Comparison of ENCODE assay signal across 9 cellular contexts in the genomic region with DNA sequence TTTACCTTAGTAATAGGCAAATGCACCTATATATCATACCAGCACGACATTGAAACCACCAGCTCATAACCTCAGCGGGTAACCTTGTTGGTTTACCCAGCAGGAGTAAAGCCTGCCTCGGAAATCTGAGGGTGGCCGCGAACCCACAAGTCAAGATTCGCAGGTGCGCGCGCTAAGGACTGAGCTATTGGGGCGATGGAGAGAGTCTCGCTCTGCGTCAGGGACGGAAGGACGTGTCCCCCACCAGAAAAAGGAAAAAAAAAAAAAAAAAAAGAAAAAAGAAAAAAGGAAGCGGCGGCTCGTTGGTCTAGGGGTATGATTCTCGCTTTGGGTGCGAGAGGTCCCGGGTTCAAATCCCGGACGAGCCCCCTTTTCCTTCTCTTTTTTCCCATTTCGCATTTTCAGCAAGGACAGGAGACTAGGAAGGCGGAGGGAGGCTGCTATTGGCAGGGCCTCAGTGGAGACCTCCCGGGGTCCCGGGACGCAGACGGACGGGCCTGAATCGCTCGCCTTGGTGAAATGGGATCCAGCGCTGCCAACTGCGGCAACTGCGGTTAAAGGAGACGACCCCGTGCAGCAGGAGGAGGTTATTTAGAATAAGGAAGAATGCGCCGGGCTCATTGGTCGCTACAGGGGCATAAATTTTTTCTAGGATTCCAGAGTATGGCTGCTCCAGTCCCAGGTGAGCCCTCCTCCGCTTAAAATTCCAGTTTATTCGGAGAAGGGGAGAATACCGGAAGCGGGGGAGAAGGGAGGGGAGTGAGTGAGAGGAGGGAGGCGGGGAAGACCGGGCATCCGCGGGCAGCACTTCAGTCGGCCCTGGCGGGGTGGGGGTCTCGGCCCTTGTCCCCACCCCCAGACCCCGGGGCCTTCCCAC. TPM values are rescaled to one million over a fixed set of nuclear protein-coding genes. Genes with fewer than 3 reads are reported as not detected.
A peak's percentile ranks its signal among the peaks of the same experiment; 100 is the strongest.
DNase-seq lines count a peak whose midpoint lies in the region; ATAC-seq and TF ChIP-seq lines count a peak whose summit lies in the region.
"Had no signal": no experiment of that assay in that cellular context is flagged by ENCODE, and none has a peak within 500 bp of the region (broad histone marks: within the 10 kb centered on the region; RNA-seq: fewer than 3 reads in every experiment).

TSS of gene OR1F1 (plus strand) at position 407 of the 877 bp plus-strand sequence.

- peaks cover 62% of the 10 kb centered on the region for H3K27me3 ChIP-seq in effector memory CD4-positive, alpha-beta T cell (replicated peaks; ENCODE audit: control insufficient read depth, insufficient read depth, low read length, poor library complexity, severe bottlenecking)
- no peaks in the 10 kb centered on the region for H3K27me3 ChIP-seq in ovary

- no peak for ATAC-seq in GM18519 (IDR thresholded peaks at IDR 0.05; ENCODE audit: low FRiP score, unreplicated experiment)

- peak within 1 kb of the TSS; percentile 85 for H3K4me3 Mint-ChIP-seq in osteocyte (ENCODE audit: unreplicated experiment)

- no peak for TF ChIP-seq POLR2A in ovary (IDR thresholded peaks at IDR 0.05)

- intact Hi-C loops in ovary (cut with DNase I): no loop called here

- 1 to 2% (median 1%) methylated on average over 51 of the region's 51 CpGs for WGBS in ovary, 3 donors

- peak within 1 kb of the TSS; percentile 69 for H3K27ac Mint-ChIP-seq in osteocyte (ENCODE audit: unreplicated experiment)

- H3K36me3 ChIP-seq in effector memory CD4-positive, alpha-beta T cell (ENCODE audit: control insufficient read depth, insufficient read depth, low read length): no peaks in the 10 kb centered on the region
- H3K36me3 ChIP-seq in ovary: no peaks in the 10 kb centered on the region

- no peaks in the 10 kb centered on the region for H3K36me3 Mint-ChIP-seq in osteocyte (ENCODE audit: unreplicated experiment)

- H3K4me1 ChIP-seq in effector memory CD4-positive, alpha-beta T cell (ENCODE audit: control insufficient read depth, insufficient read depth, low read length, poor library complexity, severe bottlenecking): peaks cover 37% of the 10 kb centered on the region
- H3K4me1 ChIP-seq in ovary (ENCODE audit: insufficient read depth): peaks cover 1% of the 10 kb centered on the region

- TF ChIP-seq CTCF in WI38 (IDR thresholded peaks at IDR 0.05; ENCODE audit: low read depth, low read length) (no peak), osteocyte (IDR thresholded peaks at IDR 0.05) (no peak), ovary (IDR thresholded peaks at IDR 0.05) (no peak)

- H3K27ac ChIP-seq in effector memory CD4-positive, alpha-beta T cell (ENCODE audit: insufficient read depth, low read length, poor library complexity, severe bottlenecking): no peak within 1 kb of the TSS
- H3K27ac ChIP-seq in ovary: no peak within 1 kb of the TSS

- H3K4me1 Mint-ChIP-seq in osteocyte (ENCODE audit: unreplicated experiment): peaks cover 43% of the 10 kb centered on the region

- H3K9me3 Mint-ChIP-seq in osteocyte (ENCODE audit: unreplicated experiment): no peaks in the 10 kb centered on the region

- H3K27me3 Mint-ChIP-seq in osteocyte (ENCODE audit: unreplicated experiment): peaks cover 30% of the 10 kb centered on the region

- no peak for TF ChIP-seq EP300 in ovary (IDR thresholded peaks at IDR 0.05)

- no peaks in the 10 kb centered on the region for H3K9me3 ChIP-seq in effector memory CD4-positive, alpha-beta T cell (ENCODE audit: control insufficient read depth, low read length)
- H3K9me3 ChIP-seq in ovary: peaks cover 0 to 9% of the 10 kb centered on the region in 2 donors

- H3K4me3 ChIP-seq in WI38 (ENCODE audit: low read depth, low read length): peak within 1 kb of the TSS; percentile 69
- H3K4me3 ChIP-seq in effector memory CD4-positive, alpha-beta T cell (ENCODE audit: insufficient read depth, low read depth, low read length, poor library complexity, severe bottlenecking): peak within 1 kb of the TSS; percentile 41
- H3K4me3 ChIP-seq in ovary: no peak within 1 kb of the TSS

- peak; percentile 54 for DNase-seq in DMS79 treated with DMSO at 0.1 percent for 48 hours (lab: John Stamatoyannopoulos, UW)
- DNase-seq in M059J (ENCODE audit: low read depth): peak; percentile 77
- DNase-seq in effector memory CD4-positive, alpha-beta T cell: peak; percentile 23 to 42 (median 30)
- no peak for DNase-seq in osteocyte (ENCODE audit: extremely low spot score, unreplicated experiment)
- DNase-seq in ovary: no peak
- no peak for DNase-seq in cerebellar nuclear complex (lab: John Stamatoyannopoulos, UW)

RNA-seq across cellular contexts. Expression of gene OR1F1, which starts in this region (rescaled TPM):
- 0.15 TPM in 1 of 2 replicates, not detected in the other for total RNA-seq in M059J (2014; rRNA removed; shearing (Covaris generic))
- total RNA-seq in osteocyte: not detected in 2 replicates
- total RNA-seq in ovary: not detected
- not detected for polyA plus RNA-seq in ovary
- total RNA-seq: T-helper 2 cell treated with Interferon-gamma antibody and Interleukin-4, amounts not matched to agents 100 ng/mL and 5 ng/mL, for 36 hours had no signal

Comparison
In these comparisons a context has a peak if more than half of its experiments do, and no peak if none do; other contexts are left out.
1. Peak in DNase-seq in M059J; RNA of the gene not detected or under 1 TPM.
2. DNase-seq: peak in DMS79 treated with DMSO at 0.1 percent for 48 hours (single experiment) and effector memory CD4-positive, alpha-beta T cell (3 of 3); none in osteocyte (single experiment), ovary (0 of 5) and cerebellar nuclear complex (0 of 2).